13 cellular contexts compared by ENCODE assay signal in the genomic region with DNA sequence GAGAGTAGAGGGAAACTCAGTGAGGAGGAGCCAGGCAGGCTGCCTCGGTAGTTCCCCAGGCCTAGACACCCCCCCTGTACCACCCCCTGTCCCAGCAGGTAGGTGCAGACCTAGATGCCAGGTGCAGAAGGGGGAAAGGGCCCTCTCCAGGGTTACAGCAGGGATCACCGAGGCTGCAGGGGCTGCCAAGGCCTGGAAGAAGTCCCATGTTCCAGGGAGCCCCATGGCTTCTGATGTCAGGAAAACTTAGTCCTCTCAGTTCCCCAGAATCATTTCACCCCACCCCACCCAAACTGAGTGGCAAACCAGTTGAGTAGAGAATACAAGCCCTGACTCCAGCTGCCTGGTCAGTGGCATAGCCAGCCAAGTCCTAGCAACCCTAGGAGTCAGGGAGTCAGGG. TPM values are rescaled to one million over a fixed set of nuclear protein-coding genes. Genes with fewer than 3 reads are reported as not detected.
A peak's percentile ranks its signal among the peaks of the same experiment; 100 is the strongest.
DNase-seq lines count a peak whose midpoint lies in the region; ATAC-seq, FAIRE-seq and TF ChIP-seq lines count a peak whose summit lies in the region.
"Had no signal": no experiment of that assay in that cellular context is flagged by ENCODE, and none has a peak within 500 bp of the region (broad histone marks: within the 10 kb centered on the region; RNA-seq: fewer than 3 reads in every experiment).

No MANE protein-coding gene starts in this region.

- H3K18ac ChIP-seq in H1 (ENCODE audit: extremely low read depth, low read length), result no peak overlapping the region

- H3K4me3 ChIP-seq in left ventricle myocardium inferior (peak overlapping the region; percentile 79), H1 (ENCODE audit: extremely low read depth in 1 of 4, insufficient read depth in 2 of 4, low read depth in 3 of 4, low read length in 4 of 4) (no peak overlapping the region), ovary (no peak overlapping the region), uterus (no peak overlapping the region), lower leg skin (ENCODE audit: low read depth, poor library complexity, severe bottlenecking) (no peak overlapping the region)

- no peak overlapping the region for H3K4ac ChIP-seq in H1 (replicated peaks; ENCODE audit: insufficient read length, low read depth, low read length)

- peak overlapping the region; percentile 20 for H4K8ac ChIP-seq in H1 (ENCODE audit: extremely low read depth, insufficient read depth, low read length)

- no peak for TF ChIP-seq CTCF in left ventricle myocardium inferior (IDR thresholded peaks at IDR 0.05; ENCODE audit: borderline replicate concordance)
- no peak for TF ChIP-seq CTCF in H1 (IDR thresholded peaks at IDR 0.05; ENCODE audit: control extremely low read depth in 1 of 3, insufficient read depth in 1 of 3, low read depth in 1 of 3, low read length in 3 of 3)
- no peak for TF ChIP-seq CTCF in ovary (IDR thresholded peaks at IDR 0.05)
- TF ChIP-seq CTCF in uterus (IDR thresholded peaks at IDR 0.05), result no peak
- TF ChIP-seq CTCF in lower leg skin (IDR thresholded peaks at IDR 0.05), result no peak

- H3K36me3 ChIP-seq in left ventricle myocardium inferior (peaks cover 21% of the 10 kb centered on the region), H1 (ENCODE audit: control insufficient read depth in 2 of 4, insufficient read depth in 4 of 4, low read length in 3 of 4) (peaks cover 8 to 18% (median 12%) of the 10 kb centered on the region in 4 experiments; a peak in 6 of 8 replicates), ovary (no peaks in the 10 kb centered on the region), uterus (no peaks in the 10 kb centered on the region)

- FAIRE-seq in H1 (lab: Jason Lieb, UNC), result no peak
- FAIRE-seq: bronchial epithelial cell had no signal

- no peaks in the 10 kb centered on the region for H3K27me3 ChIP-seq in left ventricle myocardium inferior (ENCODE audit: low read depth)
- no peaks in the 10 kb centered on the region; a peak in 1 of 7 replicates for H3K27me3 ChIP-seq in H1 (replicated peaks in 1 of 4; ENCODE audit: control insufficient read depth in 3 of 4, extremely low read depth in 1 of 4, insufficient read depth in 3 of 4, low read length in 3 of 4)
- no peaks in the 10 kb centered on the region for H3K27me3 ChIP-seq in ovary
- H3K27me3 ChIP-seq in uterus, result no peaks in the 10 kb centered on the region

- no peak overlapping the region for H2BK120ac ChIP-seq in H1 (replicated peaks; ENCODE audit: low read depth, low read length)

- no peak overlapping the region for H3K56ac ChIP-seq in H1 (replicated peaks; ENCODE audit: insufficient read length, low read depth, low read length)

- WGBS in H1 (ENCODE audit: extremely low coverage in 1 of 2, insufficient coverage in 1 of 2, insufficient read length in 1 of 2, insufficient replicate concordance in 2 of 2, low coverage in 1 of 2, low lambda C conversion rate in 2 of 2, missing lambda C conversion rate in 1 of 2), 2 experiments, result 75% methylated on average over 1 of the region's 2 CpGs; no CpG with 5 or more reads in 1 of the 2 experiments
- whole genome bisulfite sequencing in ovary, 3 donors, result 25 to 51% (median 48%) methylated on average over 2 of the region's 2 CpGs
- 44 to 55% methylated on average over 2 of the region's 2 CpGs for WGBS in lower leg skin, 2 donors

- POLR2A ChIA-PET in H1 (lab: Charles Lee; ENCODE audit: partially characterized antibody), result interaction anchor here (0.8 to 4.3 kb wide), 8 partner anchors 9 to 67 kb away, joined by 3 to 35 read pairs (median 5); partner anchors contain the start of genes HYAL3, NAA80 and SEMA3B

- peak overlapping the region; percentile 5 for H4K91ac ChIP-seq in H1 (replicated peaks; ENCODE audit: insufficient read length, low read length)

- no peak for ATAC-seq in left ventricle myocardium superior
- no peak for ATAC-seq in GM18519 (IDR thresholded peaks at IDR 0.05; ENCODE audit: low FRiP score, unreplicated experiment)
- ATAC-seq: T-helper 17 cell had no signal

- TF ChIP-seq RAD21 in H1 (IDR thresholded peaks at IDR 0.05 in 1 of 2, conservative IDR thresholded peaks at IDR 0.05 in 1 of 2; ENCODE audit: low read depth in 2 of 2, low read length in 2 of 2), result no peak

- no peak overlapping the region for H2AFZ ChIP-seq in H1 (ENCODE audit: low read length)

- H4K5ac ChIP-seq in H1 (ENCODE audit: insufficient read length, low read depth, low read length), result no peak overlapping the region

- H3K9ac ChIP-seq in H1 (replicated peaks in 1 of 4; ENCODE audit: extremely low read depth in 1 of 4, low read depth in 3 of 4, low read length in 3 of 4), result no peak overlapping the region

- no peak overlapping the region for H2BK15ac ChIP-seq in H1 (ENCODE audit: low read length)

- CTCF ChIA-PET in H1 (lab: Charles Lee; ENCODE audit: partially characterized antibody), result interaction anchor here (2.4 to 53.5 kb wide), 6 partner anchors 8 to 68 kb away, joined by 7 to 2149 read pairs (median 146); partner anchors contain the start of genes GNAI2, GNAT1, HYAL2 and LSMEM2

- H3K9me3 ChIP-seq in left ventricle myocardium inferior (replicated peaks) (peaks cover 6% of the 10 kb centered on the region), H1 (ENCODE audit: insufficient read depth in 2 of 2, low read depth in 1 of 2, low read length in 1 of 2) (no peaks in the 10 kb centered on the region), ovary (no peaks in the 10 kb centered on the region), uterus (no peaks in the 10 kb centered on the region)

- peak overlapping the region; percentile 28; the same call in 1 of the 2 replicates for H2AK5ac ChIP-seq in H1 (ENCODE audit: low read depth, low read length)

- peaks cover 2% of the 10 kb centered on the region; the same call in 1 of the 2 replicates for H3K23me2 ChIP-seq in H1 (ENCODE audit: low read depth, low read length)

- H3K4me1 ChIP-seq in left ventricle myocardium inferior, result peaks cover 81% of the 10 kb centered on the region
- H3K4me1 ChIP-seq in H1 (replicated peaks in 1 of 4; ENCODE audit: control insufficient read depth in 3 of 4, insufficient read depth in 4 of 4, low read length in 3 of 4), result peaks cover 0 to 38% (median 29%) of the 10 kb centered on the region in 4 experiments; a peak in 6 of 7 replicates
- peaks cover 34% of the 10 kb centered on the region for H3K4me1 ChIP-seq in ovary (ENCODE audit: insufficient read depth)
- peaks cover 9 to 33% of the 10 kb centered on the region in 2 donors for H3K4me1 ChIP-seq in uterus

- H3K4me2 ChIP-seq in H1 (ENCODE audit: insufficient read depth in 1 of 2, low read depth in 2 of 2, low read length in 2 of 2), result no peak overlapping the region

- DNase-seq in left ventricle myocardium inferior, result no peak
- DNase-seq in left ventricle myocardium superior, result no peak
- DNase-seq in H1 (ENCODE audit: low read depth in 1 of 2, low spot score in 2 of 2), result no peak
- DNase-seq in ovary, result peak in 3 of 5 donors; percentile 36 to 48 (median 40)
- DNase-seq in uterus, result no peak
- no peak for DNase-seq in lower leg skin (ENCODE audit: low spot score in 2 of 2)
- DNase-seq in stimulated activated CD4-positive, alpha-beta T cell treated with anti-CD3 and anti-CD28 coated beads, Interleukin-2, amount 100 ng/mL, for 24 hours, result no peak
- DNase-seq: activated CD8-positive, alpha-beta memory T cell treated with anti-CD3 and anti-CD28 coated beads, Interleukin-2, amount 50 U/mL, for 48 hours; mammary epithelial cell; stimulated activated naive CD4-positive, alpha-beta T cell treated with Interleukin-2 at 50 U/mL for 16 hours; T-helper 17 cell had no signal

- intact Hi-C loops in left ventricle myocardium inferior (cut with micrococcal nuclease) (no loop called here), left ventricle myocardium superior (cut with micrococcal nuclease) (no loop called here), ovary (cut with DNase I) (loop anchor here in 1 of 4 donors (10.0 kb wide), 1 partner anchor 63 kb away; the partner anchor contains the start of genes HYAL2 and TUSC2), uterus (cut with DNase I; ENCODE audit: low total_unique reads) (no loop called here), lower leg skin (cut with DNase I; ENCODE audit: low total_unique reads) (no loop called here)

- TF ChIP-seq EP300 in H1 (IDR thresholded peaks at IDR 0.05; ENCODE audit: borderline replicate concordance in 1 of 2, low read depth in 2 of 2, low read length in 2 of 2) (no peak), ovary (IDR thresholded peaks at IDR 0.05) (no peak)

- TF ChIP-seq POLR2A in H1 (IDR thresholded peaks at IDR 0.05; ENCODE audit: control extremely low read depth in 1 of 2, low read depth in 2 of 2, low read length in 2 of 2) (no peak), ovary (IDR thresholded peaks at IDR 0.05) (no peak), uterus (IDR thresholded peaks at IDR 0.05) (no peak), lower leg skin (IDR thresholded peaks at IDR 0.05) (no peak)

- peak overlapping the region; percentile 99 for H3K27ac ChIP-seq in left ventricle myocardium inferior (replicated peaks)
- no peak overlapping the region for H3K27ac ChIP-seq in H1 (ENCODE audit: low read depth, low read length)
- H3K27ac ChIP-seq in ovary, result peak overlapping the region; percentile 97 to 99
- peak overlapping the region; percentile 97 to 99 for H3K27ac ChIP-seq in uterus

- H3K14ac ChIP-seq in H1 (ENCODE audit: insufficient read length), result no peak overlapping the region

- H2BK5ac ChIP-seq in H1 (ENCODE audit: low read depth, low read length), result no peak overlapping the region

- no peaks in the 10 kb centered on the region for H3K79me1 ChIP-seq in H1 (ENCODE audit: low read depth, low read length)

- peaks cover 2 to 7% of the 10 kb centered on the region in 2 experiments for H4K20me1 ChIP-seq in H1 (replicated peaks in 1 of 2; ENCODE audit: control insufficient read depth in 1 of 2, insufficient read depth in 2 of 2, low read length in 2 of 2)

- no peaks in the 10 kb centered on the region for H3K79me2 ChIP-seq in H1 (ENCODE audit: control insufficient read depth in 1 of 2, insufficient read depth in 2 of 2, low read length in 2 of 2)

- no peak overlapping the region for H3K23ac ChIP-seq in H1 (ENCODE audit: insufficient read length)

- 0 out of 2 replicates have a peak overlapping the region, but pooled peaks have one; percentile 61 for H2BK20ac ChIP-seq in H1 (ENCODE audit: low read length)

- H2BK12ac ChIP-seq in H1 (ENCODE audit: low read depth, low read length), result peak overlapping the region; percentile 43; the same call in 1 of the 2 replicates

RNA-seq across cellular contexts. Expression of gene SEMA3B, which starts 7.4 kb away (rescaled TPM):
- total RNA-seq in left ventricle myocardium inferior (23.2 TPM), left ventricle myocardium superior (20.6 TPM), ovary (100 to 1,000 TPM in 1 of 7 donors, 10 to 100 TPM in 6; 18.4 to 224 (median 51.9) TPM), uterus (100 to 1,000 TPM in 1 of 4 donors, 10 to 100 TPM in 3; 24.1 to 113 (median 77.2) TPM), lower leg skin (1 to 10 TPM; 1.1 to 7.2 (median 3.3) TPM)
- total RNA-seq in H1 (2021; fragmentation: NEBNext Ultra II Directional; extraction: Animal tissue kit (Norgen Biotek cat#: 25700)), result 4.7 and 4.8 TPM in 2 replicates
- polyA plus RNA-seq in H1 (2011; rRNA removed) (3.0 and 7.1 TPM in 2 replicates), ovary (10 to 100 TPM in 1 of 2 donors, 1 to 10 TPM in 1; 5.0 to 30.9 TPM)
- 7.4 TPM for polyA plus RNA-seq in H1 (2011; cell fraction: cytosol; rRNA removed)
- polyA plus RNA-seq in H1 (2011; cell fraction: nucleus; rRNA removed), result 37.5 TPM
- 3.1 to 6.7 TPM (median 5.4 TPM) in 4 replicates for polyA plus RNA-seq in H1 (2012, experiment 1 of 2)
- polyA plus RNA-seq in H1 (2012, experiment 2 of 2), result 2.1 TPM
- 2.4 TPM for polyA plus RNA-seq in H1 (2013, experiment 1 of 2)
- 2.4 TPM for polyA plus RNA-seq in H1 (2013, experiment 2 of 2)
- 1.2 and 1.4 TPM in 2 replicates for polyA minus RNA-seq in H1 (2011; rRNA and poly(A)+ RNA removed)
- 9.0 TPM for polyA minus RNA-seq in H1 (2011; cell fraction: cytosol; rRNA and poly(A)+ RNA removed)
- polyA minus RNA-seq in H1 (2011; cell fraction: nucleus; rRNA and poly(A)+ RNA removed), result 6.6 TPM

RNA-seq across cellular contexts. Expression of gene LSMEM2, which starts 17.4 kb away (rescaled TPM):
- total RNA-seq in left ventricle myocardium inferior (27.7 TPM), left ventricle myocardium superior (31.6 TPM), ovary (1 to 10 TPM in 2 of 7 donors, under 1 TPM in 3, not detected in 2; 0.42 to 1.4 (median 0.76) TPM), uterus (1 to 10 TPM in 1 of 4 donors, under 1 TPM in 1, not detected in 2; 0.90 to 1.5 TPM), lower leg skin (under 1 TPM in 2 of 4 donors, not detected in 2; 0.37 to 0.62 TPM)
- total RNA-seq in H1 (2021; fragmentation: NEBNext Ultra II Directional; extraction: Animal tissue kit (Norgen Biotek cat#: 25700)), result 0.57 and 0.58 TPM in 2 replicates
- polyA plus RNA-seq in H1 (2011; rRNA removed) (0.68 and 0.94 TPM in 2 replicates), ovary (1 to 10 TPM in 1 of 2 donors, under 1 TPM in 1; 0.60 to 1.0 TPM)
- 0.74 TPM for polyA plus RNA-seq in H1 (2011; cell fraction: cytosol; rRNA removed)
- polyA plus RNA-seq in H1 (2011; cell fraction: nucleus; rRNA removed), result 1.1 TPM
- 0.37 to 0.74 TPM (median 0.57 TPM) in 4 replicates for polyA plus RNA-seq in H1 (2012, experiment 1 of 2)
- 0.38 TPM for polyA plus RNA-seq in H1 (2012, experiment 2 of 2)
- polyA plus RNA-seq in H1 (2013, experiment 1 of 2), result 0.20 TPM
- 0.15 TPM for polyA plus RNA-seq in H1 (2013, experiment 2 of 2)
- 0.63 and 0.69 TPM in 2 replicates for polyA minus RNA-seq in H1 (2011; rRNA and poly(A)+ RNA removed)
- not detected for polyA minus RNA-seq in H1 (2011; cell fraction: cytosol; rRNA and poly(A)+ RNA removed)
- polyA minus RNA-seq in H1 (2011; cell fraction: nucleus; rRNA and poly(A)+ RNA removed), result not detected
- total RNA-seq: bronchial epithelial cell, T-helper 17 cell had no signal

RNA-seq across cellular contexts. Expression of gene GNAI2, which starts 25.5 kb away (rescaled TPM):
- total RNA-seq in left ventricle myocardium inferior, result 118 TPM
- total RNA-seq in left ventricle myocardium superior, result 137 TPM
- total RNA-seq in H1 (2021; fragmentation: NEBNext Ultra II Directional; extraction: Animal tissue kit (Norgen Biotek cat#: 25700)), result 168 and 169 TPM in 2 replicates
- 516 and 539 TPM in 2 replicates for polyA plus RNA-seq in H1 (2011; rRNA removed)
- polyA plus RNA-seq in H1 (2011; cell fraction: cytosol; rRNA removed), result 378 TPM
- 319 TPM for polyA plus RNA-seq in H1 (2011; cell fraction: nucleus; rRNA removed)
- 135 to 260 TPM (median 228 TPM) in 4 replicates for polyA plus RNA-seq in H1 (2012, experiment 1 of 2)
- 195 TPM for polyA plus RNA-seq in H1 (2012, experiment 2 of 2)
- 215 TPM for polyA plus RNA-seq in H1 (2013, experiment 1 of 2)
- polyA plus RNA-seq in H1 (2013, experiment 2 of 2), result 242 TPM
- polyA minus RNA-seq in H1 (2011; rRNA and poly(A)+ RNA removed), result 310 and 337 TPM in 2 replicates
- polyA minus RNA-seq in H1 (2011; cell fraction: cytosol; rRNA and poly(A)+ RNA removed), result 106 TPM
- polyA minus RNA-seq in H1 (2011; cell fraction: nucleus; rRNA and poly(A)+ RNA removed), result 98.5 TPM
- total RNA-seq in ovary, result 100 to 1,000 TPM in 6 of 7 donors, 10 to 100 TPM in 1; 72.3 to 259 (median 212) TPM
- 100 to 1,000 TPM; 189 to 309 TPM for polyA plus RNA-seq in ovary
- total RNA-seq in uterus, result 100 to 1,000 TPM; 123 to 325 (median 173) TPM
- 100 to 1,000 TPM in 1 of 4 donors, 10 to 100 TPM in 3; 56.5 to 123 (median 74.8) TPM for total RNA-seq in lower leg skin

RNA-seq across cellular contexts. Expression of gene IFRD2, which starts 30.7 kb away (rescaled TPM):
- total RNA-seq in left ventricle myocardium inferior, result 54.9 TPM
- 79.3 TPM for total RNA-seq in left ventricle myocardium superior
- total RNA-seq in H1 (2021; fragmentation: NEBNext Ultra II Directional; extraction: Animal tissue kit (Norgen Biotek cat#: 25700)), result 88.8 and 97.8 TPM in 2 replicates
- 76.7 and 123 TPM in 2 replicates for polyA plus RNA-seq in H1 (2011; rRNA removed)
- polyA plus RNA-seq in H1 (2011; cell fraction: cytosol; rRNA removed), result 76.7 TPM
- polyA plus RNA-seq in H1 (2011; cell fraction: nucleus; rRNA removed), result 310 TPM
- polyA plus RNA-seq in H1 (2012, experiment 1 of 2), result 72.6 to 93.2 TPM (median 89.6 TPM) in 4 replicates
- 133 TPM for polyA plus RNA-seq in H1 (2012, experiment 2 of 2)
- polyA plus RNA-seq in H1 (2013, experiment 1 of 2), result 61.4 TPM
- 54.6 TPM for polyA plus RNA-seq in H1 (2013, experiment 2 of 2)
- 47.8 and 50.1 TPM in 2 replicates for polyA minus RNA-seq in H1 (2011; rRNA and poly(A)+ RNA removed)
- polyA minus RNA-seq in H1 (2011; cell fraction: cytosol; rRNA and poly(A)+ RNA removed), result 33.3 TPM
- polyA minus RNA-seq in H1 (2011; cell fraction: nucleus; rRNA and poly(A)+ RNA removed), result 86.7 TPM
- total RNA-seq in ovary, result 10 to 100 TPM; 31.8 to 76.9 (median 56.4) TPM
- 10 to 100 TPM; 14.5 to 32.8 TPM for polyA plus RNA-seq in ovary
- 10 to 100 TPM; 14.1 to 81.5 (median 25.1) TPM for total RNA-seq in uterus
- 10 to 100 TPM; 32.9 to 69.0 (median 39.8) TPM for total RNA-seq in lower leg skin

RNA-seq across cellular contexts. Expression of gene HYAL3, which starts 37.7 kb away (rescaled TPM):
- total RNA-seq in left ventricle myocardium inferior (1.2 TPM), left ventricle myocardium superior (0.92 TPM), ovary (1 to 10 TPM in 6 of 7 donors, under 1 TPM in 1; 0.58 to 4.3 (median 2.0) TPM), uterus (1 to 10 TPM in 3 of 4 donors, not detected in 1; 1.9 to 3.9 (median 3.3) TPM), lower leg skin (1 to 10 TPM; 1.9 to 4.1 (median 2.6) TPM)
- 3.2 and 4.9 TPM in 2 replicates for total RNA-seq in H1 (2021; fragmentation: NEBNext Ultra II Directional; extraction: Animal tissue kit (Norgen Biotek cat#: 25700))
- polyA plus RNA-seq in H1 (2011; rRNA removed) (12.2 and 13.0 TPM in 2 replicates), ovary (1 to 10 TPM; 1.5 to 1.9 TPM)
- polyA plus RNA-seq in H1 (2011; cell fraction: cytosol; rRNA removed), result 7.5 TPM
- 9.4 TPM for polyA plus RNA-seq in H1 (2011; cell fraction: nucleus; rRNA removed)
- polyA plus RNA-seq in H1 (2012, experiment 1 of 2), result 3.3 to 4.6 TPM (median 4.3 TPM) in 4 replicates
- 6.7 TPM for polyA plus RNA-seq in H1 (2012, experiment 2 of 2)
- polyA plus RNA-seq in H1 (2013, experiment 1 of 2), result 3.5 TPM
- 3.8 TPM for polyA plus RNA-seq in H1 (2013, experiment 2 of 2)
- 2.1 and 6.2 TPM in 2 replicates for polyA minus RNA-seq in H1 (2011; rRNA and poly(A)+ RNA removed)
- 5.6 TPM for polyA minus RNA-seq in H1 (2011; cell fraction: cytosol; rRNA and poly(A)+ RNA removed)
- polyA minus RNA-seq in H1 (2011; cell fraction: nucleus; rRNA and poly(A)+ RNA removed), result 5.2 TPM

Comparison
In these comparisons a context has a peak if more than half of its experiments do, and no peak if none do; other contexts are left out.
1. DNase-seq: peak in ovary (3 of 5); none in left ventricle myocardium inferior (single experiment), left ventricle myocardium superior (single experiment), H1 (0 of 2), uterus (0 of 2), lower leg skin (0 of 2) and stimulated activated CD4-positive, alpha-beta T cell treated with anti-CD3 and anti-CD28 coated beads, Interleukin-2, amount 100 ng/mL, for 24 hours (0 of 2).
2. RNA of gene LSMEM2, which starts 17.4 kb away (total RNA-seq): 31.6 TPM in left ventricle myocardium superior (single experiment) and 27.7 TPM in left ventricle myocardium inferior (single experiment); 0.90 to 1.5 TPM in uterus, 0.57 to 0.58 TPM in H1, 0.42 to 1.4 TPM in ovary and 0.37 to 0.62 TPM in lower leg skin; every median in the first group is over 10 times any median in the second.